ENCODE assay signal across 12 cellular contexts in the genomic region with DNA sequence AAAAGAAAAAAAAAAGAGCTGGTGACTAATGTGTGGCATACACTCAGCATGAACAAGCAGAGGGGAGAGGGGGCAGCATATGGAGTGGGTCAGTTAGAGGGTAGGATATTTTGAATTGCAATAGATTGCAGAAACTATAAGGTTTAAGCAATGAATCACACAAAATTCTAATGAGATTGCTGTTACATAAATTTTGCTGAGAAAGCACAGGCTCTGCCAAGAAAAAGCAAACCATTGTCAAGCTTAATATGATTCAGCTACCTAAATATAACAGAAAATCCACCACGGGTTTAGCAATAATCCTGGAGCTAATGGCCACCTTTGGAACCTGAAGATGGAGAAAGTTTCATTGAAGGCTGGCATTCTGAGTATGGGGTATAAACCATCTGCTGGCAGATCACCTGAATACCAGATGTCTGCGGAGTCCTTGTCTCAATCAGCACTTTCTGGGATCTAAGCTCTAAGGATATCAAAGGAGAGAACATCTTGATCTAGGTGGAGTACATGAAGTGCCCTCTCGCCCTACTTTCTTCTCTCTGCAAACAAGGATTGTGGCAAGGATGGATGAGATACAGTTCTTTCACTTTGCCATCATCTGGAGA. TPM values are rescaled to one million over a fixed set of nuclear protein-coding genes. Genes with fewer than 3 reads are reported as not detected.
DNase-seq lines count a peak whose midpoint lies in the region; TF ChIP-seq lines count a peak whose summit lies in the region.
"Had no signal": no experiment of that assay in that cellular context is flagged by ENCODE, and none has a peak within 500 bp of the region (broad histone marks: within the 10 kb centered on the region; RNA-seq: fewer than 3 reads in every experiment).

No MANE protein-coding gene starts in this region.

- peak overlapping the region; percentile 63 for H3K27ac ChIP-seq in cingulate gyrus (ENCODE audit: low read depth, low read length)
- H3K27ac ChIP-seq in CD8-positive, alpha-beta memory T cell (ENCODE audit: low read depth, low read length), result no peak overlapping the region
- H3K27ac ChIP-seq: neutrophil had no signal

- H3K4me3 ChIP-seq in AG09309 (ENCODE audit: control insufficient read depth, low read depth, low read length), result no peak overlapping the region
- H3K4me3 ChIP-seq in CD8-positive, alpha-beta memory T cell (ENCODE audit: low read length), result no peak overlapping the region

- H3K9me3 Mint-ChIP-seq in nephron, result peaks cover 13% of the 10 kb centered on the region
- no peaks in the 10 kb centered on the region for H3K9me3 Mint-ChIP-seq in CD8-positive, alpha-beta memory T cell
- H3K9me3 Mint-ChIP-seq: stimulated activated naive B cell treated with anti-CD40 and anti-IgM and Interleukin-4, amounts not matched to agents 10 μg/mL and 1 μg/mL and 100 μg/mL, for 72 hours had no signal

- peak overlapping the region; percentile 94 to 98 (median 94) for H3K27ac Mint-ChIP-seq in nephron
- no peak overlapping the region for H3K27ac Mint-ChIP-seq in CD8-positive, alpha-beta memory T cell

- no peaks in the 10 kb centered on the region for H3K27me3 ChIP-seq in CD8-positive, alpha-beta memory T cell (ENCODE audit: insufficient read depth, low read length, poor library complexity, severe bottlenecking)
- H3K27me3 ChIP-seq: neutrophil had no signal

- H3K27me3 Mint-ChIP-seq in nephron (ENCODE audit: low read depth), result no peaks in the 10 kb centered on the region
- H3K27me3 Mint-ChIP-seq in CD8-positive, alpha-beta memory T cell, result peaks cover 0 to 1% of the 10 kb centered on the region in 2 donors
- H3K27me3 Mint-ChIP-seq: stimulated activated naive B cell treated with anti-CD40 and anti-IgM and Interleukin-4, amounts not matched to agents 10 μg/mL and 1 μg/mL and 100 μg/mL, for 72 hours had no signal

- CTCF ChIA-PET in CD8-positive, alpha-beta memory T cell (lab: Charles Lee), result interaction anchor here (1.7 kb wide), 1 partner anchor 121 kb away, joined by 5 read pairs; no protein-coding TSS in a partner anchor

- H3K4me3 Mint-ChIP-seq in nephron, result no peak overlapping the region
- no peak overlapping the region for H3K4me3 Mint-ChIP-seq in CD8-positive, alpha-beta memory T cell
- H3K4me3 Mint-ChIP-seq: stimulated activated naive B cell treated with anti-CD40 and anti-IgM and Interleukin-4, amounts not matched to agents 10 μg/mL and 1 μg/mL and 100 μg/mL, for 72 hours had no signal

- peaks cover 31% of the 10 kb centered on the region for H3K4me1 Mint-ChIP-seq in nephron
- peaks cover 2 to 7% (median 4%) of the 10 kb centered on the region in 3 donors for H3K4me1 Mint-ChIP-seq in CD8-positive, alpha-beta memory T cell

- no peaks in the 10 kb centered on the region for H3K4me1 ChIP-seq in CD8-positive, alpha-beta memory T cell (ENCODE audit: insufficient read depth, low read length)

- H3K36me3 Mint-ChIP-seq in nephron (ENCODE audit: low read depth), result peaks cover 64% of the 10 kb centered on the region
- peaks cover 0 to 82% (median 16%) of the 10 kb centered on the region in 3 donors for H3K36me3 Mint-ChIP-seq in CD8-positive, alpha-beta memory T cell

- DNase-seq in AG09309 (ENCODE audit: low read depth) (peak; percentile 93), M059J (ENCODE audit: low read depth) (peak; percentile 87), NCI-H510A (lab: John Stamatoyannopoulos, UW) (no peak), NCI-H2227 treated with DMSO at 0.1 percent for 48 hours (lab: John Stamatoyannopoulos, UW) (no peak)
- no peak for DNase-seq in NK-92 treated with Interleukin-12 subunit alpha and Interleukin-12 subunit beta, amount 100 ng/mL, for 24 hours (lab: John Stamatoyannopoulos, UW)
- no peak for DNase-seq in CD8-positive, alpha-beta memory T cell
- DNase-seq: DMS53; stimulated activated naive B cell treated with anti-CD40 and anti-IgM and Interleukin-4, amounts not matched to agents 10 μg/mL and 1 μg/mL and 100 μg/mL, for 72 hours had no signal

- no peaks in the 10 kb centered on the region for H3K9me3 ChIP-seq in CD8-positive, alpha-beta memory T cell (ENCODE audit: low read length)
- H3K9me3 ChIP-seq: neutrophil had no signal

- TF ChIP-seq CTCF in AG09309 (IDR thresholded peaks at IDR 0.05; ENCODE audit: control insufficient read depth, insufficient read depth, low read depth, low read length, missing control alignments) (no peak), nephron (IDR thresholded peaks at IDR 0.05; ENCODE audit: unreplicated experiment in 3 of 3) (no peak)

- peaks cover 19% of the 10 kb centered on the region for H3K36me3 ChIP-seq in CD8-positive, alpha-beta memory T cell (ENCODE audit: insufficient read depth, low read length)

- POLR2A ChIA-PET in CD8-positive, alpha-beta memory T cell (lab: Charles Lee), result no interaction called here

RNA-seq across cellular contexts. Expression of a gene that starts 30.3 kb away (rescaled TPM):
- total RNA-seq in M059J (2014; rRNA removed; shearing (Covaris generic)), result 0.12 and 0.22 TPM in 2 replicates
- not detected for total RNA-seq in CD8-positive, alpha-beta memory T cell
- polyA plus RNA-seq in CD8-positive, alpha-beta memory T cell, result not detected
- total RNA-seq: epithelial cell of proximal tubule had no signal

RNA-seq across cellular contexts. Expression of a gene that starts 59.2 kb away (rescaled TPM):
- total RNA-seq in M059J (2014; rRNA removed; shearing (Covaris generic)), result 57.0 and 68.4 TPM in 2 replicates
- 10 to 100 TPM; 92.9 to 94.0 TPM for total RNA-seq in CD8-positive, alpha-beta memory T cell
- polyA plus RNA-seq in CD8-positive, alpha-beta memory T cell, result 46.4 TPM

Comparison
In these comparisons a context has a peak if more than half of its experiments do, and no peak if none do; other contexts are left out.
1. DNase-seq: peak in AG09309 (single experiment) and M059J (single experiment); none in NK-92 treated with Interleukin-12 subunit alpha and Interleukin-12 subunit beta, amount 100 ng/mL, for 24 hours (single experiment), NCI-H510A (single experiment), CD8-positive, alpha-beta memory T cell (0 of 5) and NCI-H2227 treated with DMSO at 0.1 percent for 48 hours (single experiment).
2. H3K27ac Mint-ChIP-seq: peak in nephron (3 of 3); none in CD8-positive, alpha-beta memory T cell (0 of 8).